Comparison of ENCODE assay signal across 8 cellular contexts in the genomic region with DNA sequence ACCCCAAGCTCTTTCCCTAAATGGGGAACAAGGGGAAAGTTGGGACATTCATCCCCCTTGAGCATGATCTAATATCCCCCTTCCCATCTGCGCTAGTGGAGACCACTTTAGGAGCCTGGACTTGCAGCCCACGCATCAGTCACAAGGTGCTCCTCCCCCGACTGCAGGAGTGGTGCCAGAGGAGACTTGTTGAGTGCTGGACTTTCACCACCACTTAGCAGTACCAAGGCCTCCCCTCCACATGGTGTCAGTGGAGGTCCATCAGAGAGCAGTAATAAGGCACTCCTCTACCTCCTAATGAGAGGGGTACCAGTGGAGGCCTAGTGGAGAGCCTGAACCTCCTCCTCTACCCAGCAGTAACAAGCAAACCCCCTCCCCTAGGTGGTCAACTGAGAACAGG. TPM values are rescaled to one million over a fixed set of nuclear protein-coding genes. Genes with fewer than 3 reads are reported as not detected.
DNase-seq lines count a peak whose midpoint lies in the region; ATAC-seq, FAIRE-seq and TF ChIP-seq lines count a peak whose summit lies in the region.

No MANE protein-coding gene starts in this region.

- H3K9me1 ChIP-seq in endothelial cell of umbilical vein (replicated peaks; ENCODE audit: control insufficient read depth, extremely low read depth, insufficient read depth, low read length) = no peaks in the 10 kb centered on the region

- H3K36me3 ChIP-seq in H7 (replicated peaks; ENCODE audit: control insufficient read depth, insufficient read depth, low read length) = no peaks in the 10 kb centered on the region
- H3K36me3 ChIP-seq in OCI-LY1 (ENCODE audit: insufficient read depth, low read length) = no peaks in the 10 kb centered on the region
- no peaks in the 10 kb centered on the region for H3K36me3 ChIP-seq in endothelial cell of umbilical vein (ENCODE audit: control insufficient read depth in 2 of 2, extremely low read depth in 1 of 2, insufficient read depth in 2 of 2, low read length in 2 of 2)
- no peaks in the 10 kb centered on the region for H3K36me3 ChIP-seq in spleen

- CTCF ChIA-PET in endothelial cell of umbilical vein (lab: Charles Lee) = interaction anchor here (0.6 to 1.4 kb wide), 2 partner anchors 45 to 186 kb away, joined by 3 to 5 read pairs; no protein-coding TSS in a partner anchor

- H3K4me2 ChIP-seq in OCI-LY1 (ENCODE audit: low read length) (peak overlapping the region; percentile 34; the same call in 1 of the 2 replicates), endothelial cell of umbilical vein (ENCODE audit: insufficient read depth, low read length) (no peak overlapping the region)

- DNase-seq in GM12865 (ENCODE audit: low read depth) (peak; percentile 76), H7 (peak; percentile 34), endothelial cell of umbilical vein (ENCODE audit: low read depth, low spot score) (peak; percentile 3), mesenteric fat pad (ENCODE audit: low spot score) (no peak), NCI-H187 (lab: John Stamatoyannopoulos, UW) (no peak), spleen (no peak)

- H2AFZ ChIP-seq in OCI-LY1 (ENCODE audit: low read length) = no peak overlapping the region
- H2AFZ ChIP-seq in endothelial cell of umbilical vein (ENCODE audit: low read depth, low read length) = no peak overlapping the region

- POLR2A ChIA-PET in endothelial cell of umbilical vein (lab: Charles Lee) = no interaction called here

- H3K27ac ChIP-seq in OCI-LY1 (ENCODE audit: low read depth, low read length, poor library complexity, severe bottlenecking) = peak overlapping the region; percentile 15
- H3K27ac ChIP-seq in endothelial cell of umbilical vein (ENCODE audit: insufficient read depth, low read depth, low read length) = no peak overlapping the region
- no peak overlapping the region for H3K27ac ChIP-seq in spleen

- FAIRE-seq in endothelial cell of umbilical vein (lab: Jason Lieb, UNC) = no peak

- H3K9me3 ChIP-seq in OCI-LY1 (ENCODE audit: low read length) (no peaks in the 10 kb centered on the region), endothelial cell of umbilical vein (replicated peaks; ENCODE audit: control insufficient read depth, insufficient read depth, low read length) (no peaks in the 10 kb centered on the region), spleen (no peaks in the 10 kb centered on the region)

- H3K4me3 ChIP-seq in GM12865 (ENCODE audit: low read depth, low read length) (no peak overlapping the region), H7 (ENCODE audit: insufficient read depth, low read depth, low read length) (no peak overlapping the region), OCI-LY1 (ENCODE audit: low read depth, low read length, poor library complexity, severe bottlenecking) (no peak overlapping the region), endothelial cell of umbilical vein (replicated peaks in 1 of 3; ENCODE audit: insufficient read depth in 1 of 3, low read depth in 1 of 3, low read length in 3 of 3) (no peak overlapping the region), spleen (no peak overlapping the region)

- no peak for TF ChIP-seq POLR2A in endothelial cell of umbilical vein (IDR thresholded peaks at IDR 0.05; ENCODE audit: low read depth, low read length)
- no peak for TF ChIP-seq POLR2A in spleen (IDR thresholded peaks at IDR 0.05)

- dilution Hi-C loops in endothelial cell of umbilical vein (cut with MboI; ENCODE audit: extremely low pct_ligation_motif_present, low sequenced_read_pairs) = no loop called here

- BruUV-seq in endothelial cell of umbilical vein (replicated peaks; lab: Mats Ljungman, UMichigan) = no TSS peak

- no peak for ATAC-seq in GM18870 (IDR thresholded peaks at IDR 0.05; ENCODE audit: unreplicated experiment)

- intact Hi-C loops in endothelial cell of umbilical vein (cut with micrococcal nuclease) (loop anchor here (1.0 kb wide), 1 partner anchor 186 kb away; no protein-coding TSS in a partner anchor), spleen (cut with DNase I; ENCODE audit: low total_unique reads) (no loop called here)

- TF ChIP-seq CTCF in GM12865 (IDR thresholded peaks at IDR 0.05; ENCODE audit: insufficient read depth, low read depth, low read length, missing control alignments) (peak; percentile 66), OCI-LY1 (IDR thresholded peaks at IDR 0.05; ENCODE audit: low read length) (peak; percentile 78), endothelial cell of umbilical vein (IDR thresholded peaks at IDR 0.05; ENCODE audit: extremely low read depth in 1 of 2, insufficient read depth in 1 of 2, low read depth in 1 of 2, low read length in 2 of 2) (peak; percentile 11 to 19), spleen (IDR thresholded peaks at IDR 0.05 in 8 of 11, conservative IDR thresholded peaks at IDR 0.05 in 3 of 11) (peak in 2 of 11 experiments; percentile 6 to 16)

- H3F3A ChIP-seq in OCI-LY1 (ENCODE audit: insufficient read depth, low read length) = 0 out of 2 replicates have a peak, but pooled peaks cover 4% of the 10 kb centered on the region

- H3K9ac ChIP-seq in OCI-LY1 (ENCODE audit: low read length) (no peak overlapping the region), endothelial cell of umbilical vein (replicated peaks; ENCODE audit: extremely low read depth, insufficient read depth, low read length) (no peak overlapping the region)

- H3K27me3 ChIP-seq in H7 (ENCODE audit: control insufficient read depth, insufficient read depth, low read length) = no peaks in the 10 kb centered on the region
- H3K27me3 ChIP-seq in OCI-LY1 (ENCODE audit: insufficient read depth, low read length) = no peaks in the 10 kb centered on the region
- H3K27me3 ChIP-seq in endothelial cell of umbilical vein (ENCODE audit: control insufficient read depth in 2 of 2, insufficient read depth in 2 of 2, low read length in 2 of 2) = no peaks in the 10 kb centered on the region
- no peaks in the 10 kb centered on the region for H3K27me3 ChIP-seq in spleen (replicated peaks in 1 of 7)

- no peaks in the 10 kb centered on the region for H4K20me1 ChIP-seq in OCI-LY1 (ENCODE audit: insufficient read depth, low read length)
- H4K20me1 ChIP-seq in endothelial cell of umbilical vein (replicated peaks; ENCODE audit: control insufficient read depth, extremely low read depth, insufficient read depth, low read length) = no peaks in the 10 kb centered on the region

- no peaks in the 10 kb centered on the region for H3K79me2 ChIP-seq in OCI-LY1 (ENCODE audit: insufficient read depth, low read length)
- H3K79me2 ChIP-seq in endothelial cell of umbilical vein (ENCODE audit: control insufficient read depth, insufficient read depth, low read length) = no peaks in the 10 kb centered on the region

- peaks cover 46% of the 10 kb centered on the region for H3K4me1 ChIP-seq in OCI-LY1 (ENCODE audit: insufficient read depth, low read length, severe bottlenecking)
- H3K4me1 ChIP-seq in endothelial cell of umbilical vein (ENCODE audit: control insufficient read depth, extremely low read depth, insufficient read depth, low read length) = no peaks in the 10 kb centered on the region
- peaks cover 0 to 8% (median 0%) of the 10 kb centered on the region in 6 donors for H3K4me1 ChIP-seq in spleen

- 85 to 90% (median 86%) methylated on average over 3 of the region's 3 CpGs for WGBS in spleen, 5 donors

- no peaks in the 10 kb centered on the region for H3K9me2 ChIP-seq in OCI-LY1 (ENCODE audit: low read depth, low read length)

TF ChIP-seq in endothelial cell of umbilical vein, 7 proteins besides CTCF, POLR2A, EP300 and RAD21:
- TF ChIP-seq MYC (IDR thresholded peaks at IDR 0.05; ENCODE audit: low read depth, low read length) (no peak), POLR2AphosphoS5 (IDR thresholded peaks at IDR 0.05; ENCODE audit: insufficient read depth, low read depth, low read length) (no peak), JUN (IDR thresholded peaks at IDR 0.05; ENCODE audit: borderline replicate concordance, insufficient read depth, insufficient read length, low read depth) (no peak), EZH2 (IDR thresholded peaks at IDR 0.05; ENCODE audit: borderline replicate concordance, low read depth, low read length, severe bottlenecking) (no peak), FOS (IDR thresholded peaks at IDR 0.05; ENCODE audit: borderline replicate concordance, insufficient read depth, low read length) (no peak), GATA2 (IDR thresholded peaks at IDR 0.05; ENCODE audit: insufficient read depth, insufficient read length, low read depth, low read length) (no peak)
- TF ChIP-seq, protein P1, sequence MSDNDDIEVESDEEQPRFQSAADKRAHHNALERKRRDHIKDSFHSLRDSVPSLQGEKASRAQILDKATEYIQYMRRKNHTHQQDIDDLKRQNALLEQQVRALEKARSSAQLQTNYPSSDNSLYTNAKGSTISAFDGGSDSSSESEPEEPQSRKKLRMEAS (IDR thresholded peaks at IDR 0.05; ENCODE audit: insufficient read depth, insufficient read length) = no peak

RNA-seq across cellular contexts. Expression of a gene that starts 22.5 kb away (rescaled TPM):
- total RNA-seq in H7 (2014; rRNA removed; shearing (Covaris generic)) = 4.0 and 7.1 TPM in 2 replicates
- total RNA-seq in endothelial cell of umbilical vein (5.8 and 7.2 TPM in 2 replicates), mesenteric fat pad (9.3 TPM), spleen (1 to 10 TPM; 5.0 to 7.5 (median 6.2) TPM)
- polyA plus RNA-seq in endothelial cell of umbilical vein (2.1 and 3.1 TPM in 2 replicates), spleen (1 to 10 TPM; 1.6 to 3.2 (median 2.0) TPM)
- 3.0 and 3.5 TPM in 2 replicates for polyA plus RNA-seq in endothelial cell of umbilical vein (2011; cell fraction: cytosol; rRNA removed)
- 3.0 and 4.0 TPM in 2 replicates for polyA plus RNA-seq in endothelial cell of umbilical vein (2011; cell fraction: nucleus; rRNA removed)
- 4.9 and 8.1 TPM in 2 replicates for polyA plus RNA-seq in endothelial cell of umbilical vein (2012)
- 5.2 and 6.2 TPM in 2 replicates for polyA minus RNA-seq in endothelial cell of umbilical vein
- polyA minus RNA-seq in endothelial cell of umbilical vein (2011; cell fraction: cytosol; rRNA and poly(A)+ RNA removed) = 1.1 TPM
- polyA minus RNA-seq in endothelial cell of umbilical vein (2011; cell fraction: nucleus; rRNA and poly(A)+ RNA removed) = 2.4 and 4.5 TPM in 2 replicates

RNA-seq across cellular contexts. Expression of a gene that starts 22.7 kb away (rescaled TPM):
- total RNA-seq in H7 (2014; rRNA removed; shearing (Covaris generic)) = 2.8 and 4.6 TPM in 2 replicates
- total RNA-seq in endothelial cell of umbilical vein = 5.4 and 5.6 TPM in 2 replicates
- polyA plus RNA-seq in endothelial cell of umbilical vein = 0.86 and 1.5 TPM in 2 replicates
- polyA plus RNA-seq in endothelial cell of umbilical vein (2011; cell fraction: cytosol; rRNA removed) = 2.0 TPM in 2 replicates
- polyA plus RNA-seq in endothelial cell of umbilical vein (2011; cell fraction: nucleus; rRNA removed) = 5.1 and 6.1 TPM in 2 replicates
- polyA plus RNA-seq in endothelial cell of umbilical vein (2012) = 4.0 and 4.3 TPM in 2 replicates
- polyA minus RNA-seq in endothelial cell of umbilical vein = 1.8 and 2.0 TPM in 2 replicates
- 2.3 TPM for polyA minus RNA-seq in endothelial cell of umbilical vein (2011; cell fraction: cytosol; rRNA and poly(A)+ RNA removed)
- 5.0 and 5.8 TPM in 2 replicates for polyA minus RNA-seq in endothelial cell of umbilical vein (2011; cell fraction: nucleus; rRNA and poly(A)+ RNA removed)
- 8.1 TPM for total RNA-seq in mesenteric fat pad
- total RNA-seq in spleen = 10 to 100 TPM; 18.7 to 26.7 (median 21.9) TPM
- 1 to 10 TPM; 5.4 to 6.4 (median 6.1) TPM for polyA plus RNA-seq in spleen

Comparison
In these comparisons a context has a peak if more than half of its experiments do, and no peak if none do; other contexts are left out.
1. DNase-seq: peak in GM12865 (single experiment), H7 (single experiment) and endothelial cell of umbilical vein (single experiment); none in mesenteric fat pad (single experiment), NCI-H187 (0 of 2) and spleen (single experiment).